1 cellular context compared by ENCODE assay signal in the genomic region with DNA sequence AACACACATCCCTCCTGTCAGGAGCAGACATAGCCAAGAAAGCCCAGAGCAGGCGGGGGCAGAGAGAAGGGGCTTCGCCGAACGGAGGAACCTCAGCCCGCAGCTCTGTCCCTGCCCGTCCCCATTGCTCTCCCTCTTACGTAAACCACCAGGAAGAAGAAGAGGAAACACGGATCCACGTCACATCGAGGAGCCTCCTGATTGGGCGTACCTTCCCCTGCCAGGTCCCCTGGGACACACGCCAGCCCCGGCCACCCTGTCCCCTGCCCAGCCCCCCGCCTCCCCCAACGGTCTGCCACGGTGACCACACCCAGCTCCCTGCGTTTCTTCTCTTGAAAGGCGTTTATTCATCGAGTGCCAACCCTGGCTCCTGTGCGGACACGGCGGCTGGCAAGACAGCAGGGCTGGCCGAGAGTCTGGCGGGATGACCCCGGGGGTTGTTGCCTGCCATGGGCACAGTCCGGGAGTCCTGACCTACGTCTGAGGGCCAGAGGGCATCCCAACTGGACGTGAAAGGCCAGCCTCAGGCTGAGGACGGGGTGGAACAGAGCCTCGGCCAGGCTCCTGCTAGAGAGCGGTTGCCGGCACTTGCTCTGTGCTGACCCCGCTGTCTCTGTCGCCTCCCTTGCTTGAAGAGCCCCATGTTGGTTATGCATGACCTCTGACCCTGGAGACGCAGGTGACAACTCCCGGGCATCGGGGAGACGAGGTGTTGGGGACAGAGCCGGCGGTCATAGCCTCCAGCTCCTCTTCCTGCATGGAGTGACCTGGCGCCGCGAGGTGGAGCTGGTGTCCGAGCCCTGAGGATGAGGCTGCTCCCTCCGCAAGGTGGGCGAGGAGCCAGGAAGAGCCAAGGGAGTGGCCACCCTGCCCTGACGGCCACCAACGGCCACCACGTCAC.
A peak's percentile ranks its signal among the peaks of the same experiment; 100 is the strongest.
TF ChIP-seq lines count a peak whose summit lies in the region.

No MANE protein-coding gene starts in this region.

TF ChIP-seq in K562, 482 proteins besides CTCF, POLR2A, EP300 and RAD21 (continued from another document and continues in another):
- TF ChIP-seq L3MBTL2 (IDR thresholded peaks at IDR 0.05) (0 out of 2 replicates have a peak, but pooled peaks have one; percentile 25), KHSRP (IDR thresholded peaks at IDR 0.05) (no peak), ELF2 (CRISPR knock-in tag; IDR thresholded peaks at IDR 0.05) (no peak), CTBP1 (IDR thresholded peaks at IDR 0.05; ENCODE audit: borderline replicate concordance) (0 out of 2 replicates have a peak, but pooled peaks have one; percentile 26), BRD4 (IDR thresholded peaks at IDR 0.05) (no peak), FIP1L1 (IDR thresholded peaks at IDR 0.05; ENCODE audit: low read depth, low read length, poor library complexity, severe bottlenecking) (no peak), HSF4 (CRISPR knock-in tag; IDR thresholded peaks at IDR 0.05; ENCODE audit: borderline replicate concordance) (no peak), NFIC (IDR thresholded peaks at IDR 0.05) (peak; percentile 83), MEF2A (IDR thresholded peaks at IDR 0.05; ENCODE audit: control insufficient read depth, low read depth, low read length) (no peak), ZNF253 (CRISPR knock-in tag; conservative IDR thresholded peaks at IDR 0.05) (no peak), ZEB2 (IDR thresholded peaks at IDR 0.05) (no peak), RHOXF2B (CRISPR knock-in tag; conservative IDR thresholded peaks at IDR 0.05) (no peak), CREM (IDR thresholded peaks at IDR 0.05; ENCODE audit: low read depth) (peak; percentile 61), RBM34 (IDR thresholded peaks at IDR 0.05; ENCODE audit: borderline replicate concordance, insufficient read depth, low read length) (no peak), KAT7 (CRISPR knock-in tag; IDR thresholded peaks at IDR 0.05; ENCODE audit: borderline replicate concordance) (no peak), SRSF1 (IDR thresholded peaks at IDR 0.05; ENCODE audit: low read depth, low read length) (no peak), GATAD2B (IDR thresholded peaks at IDR 0.05; ENCODE audit: borderline replicate concordance) (no peak), ZNF644 (tag; IDR thresholded peaks at IDR 0.05; ENCODE audit: low read depth) (no peak)
- TF ChIP-seq, protein P1, sequence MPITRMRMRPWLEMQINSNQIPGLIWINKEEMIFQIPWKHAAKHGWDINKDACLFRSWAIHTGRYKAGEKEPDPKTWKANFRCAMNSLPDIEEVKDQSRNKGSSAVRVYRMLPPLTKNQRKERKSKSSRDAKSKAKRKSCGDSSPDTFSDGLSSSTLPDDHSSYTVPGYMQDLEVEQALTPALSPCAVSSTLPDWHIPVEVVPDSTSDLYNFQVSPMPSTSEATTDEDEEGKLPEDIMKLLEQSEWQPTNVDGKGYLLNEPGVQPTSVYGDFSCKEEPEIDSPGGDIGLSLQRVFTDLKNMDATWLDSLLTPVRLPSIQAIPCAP (CRISPR knock-in tag; IDR thresholded peaks at IDR 0.05; ENCODE audit: borderline replicate concordance) = no peak
- TF ChIP-seq, protein P2, sequence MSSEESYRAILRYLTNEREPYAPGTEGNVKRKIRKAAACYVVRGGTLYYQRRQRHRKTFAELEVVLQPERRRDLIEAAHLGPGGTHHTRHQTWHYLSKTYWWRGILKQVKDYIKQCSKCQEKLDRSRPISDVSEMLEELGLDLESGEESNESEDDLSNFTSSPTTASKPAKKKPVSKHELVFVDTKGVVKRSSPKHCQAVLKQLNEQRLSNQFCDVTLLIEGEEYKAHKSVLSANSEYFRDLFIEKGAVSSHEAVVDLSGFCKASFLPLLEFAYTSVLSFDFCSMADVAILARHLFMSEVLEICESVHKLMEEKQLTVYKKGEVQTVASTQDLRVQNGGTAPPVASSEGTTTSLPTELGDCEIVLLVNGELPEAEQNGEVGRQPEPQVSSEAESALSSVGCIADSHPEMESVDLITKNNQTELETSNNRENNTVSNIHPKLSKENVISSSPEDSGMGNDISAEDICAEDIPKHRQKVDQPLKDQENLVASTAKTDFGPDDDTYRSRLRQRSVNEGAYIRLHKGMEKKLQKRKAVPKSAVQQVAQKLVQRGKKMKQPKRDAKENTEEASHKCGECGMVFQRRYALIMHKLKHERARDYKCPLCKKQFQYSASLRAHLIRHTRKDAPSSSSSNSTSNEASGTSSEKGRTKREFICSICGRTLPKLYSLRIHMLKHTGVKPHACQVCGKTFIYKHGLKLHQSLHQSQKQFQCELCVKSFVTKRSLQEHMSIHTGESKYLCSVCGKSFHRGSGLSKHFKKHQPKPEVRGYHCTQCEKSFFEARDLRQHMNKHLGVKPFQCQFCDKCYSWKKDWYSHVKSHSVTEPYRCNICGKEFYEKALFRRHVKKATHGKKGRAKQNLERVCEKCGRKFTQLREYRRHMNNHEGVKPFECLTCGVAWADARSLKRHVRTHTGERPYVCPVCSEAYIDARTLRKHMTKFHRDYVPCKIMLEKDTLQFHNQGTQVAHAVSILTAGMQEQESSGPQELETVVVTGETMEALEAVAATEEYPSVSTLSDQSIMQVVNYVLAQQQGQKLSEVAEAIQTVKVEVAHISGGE (CRISPR knock-in tag; IDR thresholded peaks at IDR 0.05) = no peak
- TF ChIP-seq, protein P3, sequence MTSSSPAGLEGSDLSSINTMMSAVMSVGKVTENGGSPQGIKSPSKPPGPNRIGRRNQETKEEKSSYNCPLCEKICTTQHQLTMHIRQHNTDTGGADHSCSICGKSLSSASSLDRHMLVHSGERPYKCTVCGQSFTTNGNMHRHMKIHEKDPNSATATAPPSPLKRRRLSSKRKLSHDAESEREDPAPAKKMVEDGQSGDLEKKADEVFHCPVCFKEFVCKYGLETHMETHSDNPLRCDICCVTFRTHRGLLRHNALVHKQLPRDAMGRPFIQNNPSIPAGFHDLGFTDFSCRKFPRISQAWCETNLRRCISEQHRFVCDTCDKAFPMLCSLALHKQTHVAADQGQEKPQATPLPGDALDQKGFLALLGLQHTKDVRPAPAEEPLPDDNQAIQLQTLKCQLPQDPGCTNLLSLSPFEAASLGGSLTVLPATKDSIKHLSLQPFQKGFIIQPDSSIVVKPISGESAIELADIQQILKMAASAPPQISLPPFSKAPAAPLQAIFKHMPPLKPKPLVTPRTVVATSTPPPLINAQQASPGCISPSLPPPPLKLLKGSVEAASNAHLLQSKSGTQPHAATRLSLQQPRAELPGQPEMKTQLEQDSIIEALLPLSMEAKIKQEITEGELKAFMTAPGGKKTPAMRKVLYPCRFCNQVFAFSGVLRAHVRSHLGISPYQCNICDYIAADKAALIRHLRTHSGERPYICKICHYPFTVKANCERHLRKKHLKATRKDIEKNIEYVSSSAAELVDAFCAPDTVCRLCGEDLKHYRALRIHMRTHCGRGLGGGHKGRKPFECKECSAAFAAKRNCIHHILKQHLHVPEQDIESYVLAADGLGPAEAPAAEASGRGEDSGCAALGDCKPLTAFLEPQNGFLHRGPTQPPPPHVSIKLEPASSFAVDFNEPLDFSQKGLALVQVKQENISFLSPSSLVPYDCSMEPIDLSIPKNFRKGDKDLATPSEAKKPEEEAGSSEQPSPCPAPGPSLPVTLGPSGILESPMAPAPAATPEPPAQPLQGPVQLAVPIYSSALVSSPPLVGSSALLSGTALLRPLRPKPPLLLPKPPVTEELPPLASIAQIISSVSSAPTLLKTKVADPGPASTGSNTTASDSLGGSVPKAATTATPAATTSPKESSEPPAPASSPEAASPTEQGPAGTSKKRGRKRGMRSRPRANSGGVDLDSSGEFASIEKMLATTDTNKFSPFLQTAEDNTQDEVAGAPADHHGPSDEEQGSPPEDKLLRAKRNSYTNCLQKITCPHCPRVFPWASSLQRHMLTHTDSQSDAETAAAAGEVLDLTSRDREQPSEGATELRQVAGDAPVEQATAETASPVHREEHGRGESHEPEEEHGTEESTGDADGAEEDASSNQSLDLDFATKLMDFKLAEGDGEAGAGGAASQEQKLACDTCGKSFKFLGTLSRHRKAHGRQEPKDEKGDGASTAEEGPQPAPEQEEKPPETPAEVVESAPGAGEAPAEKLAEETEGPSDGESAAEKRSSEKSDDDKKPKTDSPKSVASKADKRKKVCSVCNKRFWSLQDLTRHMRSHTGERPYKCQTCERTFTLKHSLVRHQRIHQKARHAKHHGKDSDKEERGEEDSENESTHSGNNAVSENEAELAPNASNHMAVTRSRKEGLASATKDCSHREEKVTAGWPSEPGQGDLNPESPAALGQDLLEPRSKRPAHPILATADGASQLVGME (CRISPR knock-in tag; IDR thresholded peaks at IDR 0.05) = no peak
- TF ChIP-seq, protein P4, sequence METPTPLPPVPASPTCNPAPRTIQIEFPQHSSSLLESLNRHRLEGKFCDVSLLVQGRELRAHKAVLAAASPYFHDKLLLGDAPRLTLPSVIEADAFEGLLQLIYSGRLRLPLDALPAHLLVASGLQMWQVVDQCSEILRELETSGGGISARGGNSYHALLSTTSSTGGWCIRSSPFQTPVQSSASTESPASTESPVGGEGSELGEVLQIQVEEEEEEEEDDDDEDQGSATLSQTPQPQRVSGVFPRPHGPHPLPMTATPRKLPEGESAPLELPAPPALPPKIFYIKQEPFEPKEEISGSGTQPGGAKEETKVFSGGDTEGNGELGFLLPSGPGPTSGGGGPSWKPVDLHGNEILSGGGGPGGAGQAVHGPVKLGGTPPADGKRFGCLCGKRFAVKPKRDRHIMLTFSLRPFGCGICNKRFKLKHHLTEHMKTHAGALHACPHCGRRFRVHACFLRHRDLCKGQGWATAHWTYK (CRISPR knock-in tag; IDR thresholded peaks at IDR 0.05) = no peak
- TF ChIP-seq, protein P5, sequence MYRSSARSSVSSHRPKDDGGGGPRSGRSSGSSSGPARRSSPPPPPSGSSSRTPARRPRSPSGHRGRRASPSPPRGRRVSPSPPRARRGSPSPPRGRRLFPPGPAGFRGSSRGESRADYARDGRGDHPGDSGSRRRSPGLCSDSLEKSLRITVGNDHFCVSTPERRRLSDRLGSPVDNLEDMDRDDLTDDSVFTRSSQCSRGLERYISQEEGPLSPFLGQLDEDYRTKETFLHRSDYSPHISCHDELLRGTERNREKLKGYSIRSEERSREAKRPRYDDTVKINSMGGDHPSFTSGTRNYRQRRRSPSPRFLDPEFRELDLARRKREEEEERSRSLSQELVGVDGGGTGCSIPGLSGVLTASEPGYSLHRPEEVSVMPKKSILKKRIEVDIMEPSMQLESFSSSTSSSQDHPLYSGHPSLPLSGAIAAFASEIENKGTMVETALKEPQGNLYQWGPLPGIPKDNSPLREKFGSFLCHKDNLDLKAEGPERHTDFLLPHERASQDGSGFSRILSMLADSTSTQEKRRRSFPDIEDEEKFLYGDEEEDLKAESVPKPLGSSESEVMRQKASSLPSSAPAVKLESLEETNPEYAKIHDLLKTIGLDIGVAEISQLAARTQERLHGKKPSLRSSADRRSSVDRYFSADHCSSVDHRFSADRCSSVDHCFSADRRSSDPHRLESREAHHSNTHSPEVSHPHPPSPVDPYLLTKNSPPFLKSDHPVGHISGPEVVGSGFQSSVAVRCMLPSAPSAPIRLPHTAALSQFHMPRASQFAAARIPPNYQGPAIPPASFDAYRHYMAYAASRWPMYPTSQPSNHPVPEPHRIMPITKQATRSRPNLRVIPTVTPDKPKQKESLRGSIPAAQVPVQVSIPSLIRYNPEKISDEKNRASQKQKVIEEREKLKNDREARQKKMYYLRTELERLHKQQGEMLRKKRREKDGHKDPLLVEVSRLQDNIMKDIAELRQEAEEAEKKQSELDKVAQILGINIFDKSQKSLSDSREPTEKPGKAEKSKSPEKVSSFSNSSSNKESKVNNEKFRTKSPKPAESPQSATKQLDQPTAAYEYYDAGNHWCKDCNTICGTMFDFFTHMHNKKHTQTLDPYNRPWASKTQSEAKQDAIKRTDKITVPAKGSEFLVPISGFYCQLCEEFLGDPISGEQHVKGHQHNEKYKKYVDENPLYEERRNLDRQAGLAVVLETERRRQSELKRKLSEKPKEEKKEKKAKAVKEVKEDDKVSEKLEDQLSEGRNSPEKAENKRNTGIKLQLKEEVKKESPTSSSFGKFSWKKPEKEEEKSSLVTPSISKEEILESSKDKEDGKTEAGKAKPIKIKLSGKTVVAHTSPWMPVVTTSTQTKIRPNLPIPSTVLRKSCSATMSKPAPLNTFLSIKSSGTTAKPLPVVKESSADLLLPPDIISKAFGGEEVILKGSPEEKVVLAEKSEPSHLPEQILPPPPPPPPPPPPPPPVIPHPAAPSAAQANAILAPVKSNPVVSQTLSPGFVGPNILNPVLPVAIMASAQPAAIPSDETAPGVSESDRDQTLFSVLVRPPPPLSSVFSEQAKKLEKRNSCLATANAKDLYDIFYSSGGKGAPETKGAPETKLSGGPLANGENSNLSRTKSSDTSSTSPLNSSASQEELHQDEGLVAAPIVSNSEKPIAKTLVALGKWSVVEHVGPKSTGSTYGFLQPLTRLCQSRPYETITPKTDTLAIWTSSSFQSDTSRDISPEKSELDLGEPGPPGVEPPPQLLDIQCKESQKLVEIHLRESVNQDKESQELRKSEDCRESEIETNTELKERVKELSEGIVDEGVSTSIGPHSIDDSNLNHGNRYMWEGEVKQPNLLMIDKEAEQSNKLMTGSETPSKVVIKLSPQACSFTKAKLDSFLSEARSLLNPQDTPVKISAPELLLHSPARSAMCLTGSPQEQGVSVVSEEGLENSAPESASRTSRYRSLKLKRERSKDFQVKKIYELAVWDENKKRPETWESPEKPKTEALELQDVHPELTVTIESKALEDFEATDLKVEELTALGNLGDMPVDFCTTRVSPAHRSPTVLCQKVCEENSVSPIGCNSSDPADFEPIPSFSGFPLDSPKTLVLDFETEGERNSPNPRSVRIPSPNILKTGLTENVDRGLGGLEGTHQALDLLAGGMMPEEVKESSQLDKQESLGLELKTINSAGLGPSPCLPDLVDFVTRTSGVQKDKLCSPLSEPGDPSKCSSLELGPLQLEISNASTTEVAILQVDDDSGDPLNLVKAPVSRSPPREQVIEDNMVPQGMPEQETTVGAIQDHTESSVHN (IDR thresholded peaks at IDR 0.05; ENCODE audit: borderline replicate concordance in 1 of 2, low read depth in 1 of 2) = no peak
- TF ChIP-seq, protein P6, sequence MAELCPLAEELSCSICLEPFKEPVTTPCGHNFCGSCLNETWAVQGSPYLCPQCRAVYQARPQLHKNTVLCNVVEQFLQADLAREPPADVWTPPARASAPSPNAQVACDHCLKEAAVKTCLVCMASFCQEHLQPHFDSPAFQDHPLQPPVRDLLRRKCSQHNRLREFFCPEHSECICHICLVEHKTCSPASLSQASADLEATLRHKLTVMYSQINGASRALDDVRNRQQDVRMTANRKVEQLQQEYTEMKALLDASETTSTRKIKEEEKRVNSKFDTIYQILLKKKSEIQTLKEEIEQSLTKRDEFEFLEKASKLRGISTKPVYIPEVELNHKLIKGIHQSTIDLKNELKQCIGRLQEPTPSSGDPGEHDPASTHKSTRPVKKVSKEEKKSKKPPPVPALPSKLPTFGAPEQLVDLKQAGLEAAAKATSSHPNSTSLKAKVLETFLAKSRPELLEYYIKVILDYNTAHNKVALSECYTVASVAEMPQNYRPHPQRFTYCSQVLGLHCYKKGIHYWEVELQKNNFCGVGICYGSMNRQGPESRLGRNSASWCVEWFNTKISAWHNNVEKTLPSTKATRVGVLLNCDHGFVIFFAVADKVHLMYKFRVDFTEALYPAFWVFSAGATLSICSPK (IDR thresholded peaks at IDR 0.05; ENCODE audit: borderline replicate concordance) = no peak
- TF ChIP-seq, protein P7, sequence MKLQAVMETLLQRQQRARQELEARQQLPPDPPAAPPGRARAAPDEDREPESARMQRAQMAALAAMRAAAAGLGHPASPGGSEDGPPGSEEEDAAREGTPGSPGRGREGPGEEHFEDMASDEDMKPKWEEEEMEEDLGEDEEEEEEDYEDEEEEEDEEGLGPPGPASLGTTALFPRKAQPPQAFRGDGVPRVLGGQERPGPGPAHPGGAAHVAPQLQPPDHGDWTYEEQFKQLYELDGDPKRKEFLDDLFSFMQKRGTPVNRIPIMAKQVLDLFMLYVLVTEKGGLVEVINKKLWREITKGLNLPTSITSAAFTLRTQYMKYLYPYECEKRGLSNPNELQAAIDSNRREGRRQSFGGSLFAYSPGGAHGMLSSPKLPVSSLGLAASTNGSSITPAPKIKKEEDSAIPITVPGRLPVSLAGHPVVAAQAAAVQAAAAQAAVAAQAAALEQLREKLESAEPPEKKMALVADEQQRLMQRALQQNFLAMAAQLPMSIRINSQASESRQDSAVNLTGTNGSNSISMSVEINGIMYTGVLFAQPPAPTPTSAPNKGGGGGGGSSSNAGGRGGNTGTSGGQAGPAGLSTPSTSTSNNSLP (IDR thresholded peaks at IDR 0.05; ENCODE audit: borderline replicate concordance, low read depth, low read length) = no peak
